Comparison of ENCODE assay signal across 12 cellular contexts in the genomic region with DNA sequence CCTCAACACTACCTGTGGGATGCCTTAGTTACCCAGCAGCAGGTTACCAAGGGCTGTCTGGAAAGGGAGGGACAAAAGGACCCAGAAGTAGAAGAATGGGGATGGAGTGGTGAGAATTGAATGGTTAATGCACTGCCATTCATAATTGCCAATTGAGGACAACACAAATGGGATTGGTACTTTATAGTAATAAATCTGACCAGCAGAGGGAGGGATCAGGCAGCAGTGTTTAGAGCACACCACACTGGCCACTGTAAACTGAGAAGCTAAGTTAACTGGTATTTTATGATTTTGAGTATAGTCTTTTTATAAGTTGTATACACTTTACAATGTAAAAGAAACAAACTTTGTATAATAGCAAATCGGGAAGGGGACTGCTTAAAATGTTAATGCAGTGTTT. TPM values are rescaled to one million over a fixed set of nuclear protein-coding genes. Genes with fewer than 3 reads are reported as not detected.
A peak's percentile ranks its signal among the peaks of the same experiment; 100 is the strongest.
DNase-seq lines count a peak whose midpoint lies in the region; TF ChIP-seq lines count a peak whose summit lies in the region.
"Had no signal": no experiment of that assay in that cellular context is flagged by ENCODE, and none has a peak within 500 bp of the region (broad histone marks: within the 10 kb centered on the region; RNA-seq: fewer than 3 reads in every experiment).

No MANE protein-coding gene starts in this region.

- H3K9ac ChIP-seq in neural progenitor cell, result no peak overlapping the region

- H3K9me3 Mint-ChIP-seq in neural progenitor cell, result no peaks in the 10 kb centered on the region
- H3K9me3 Mint-ChIP-seq: immature natural killer cell, WTC11 had no signal

- no peak overlapping the region for H2AFZ ChIP-seq in neural progenitor cell (replicated peaks)

- no peak overlapping the region for H3K27ac ChIP-seq in neural progenitor cell
- H3K27ac ChIP-seq: body of pancreas, sigmoid colon had no signal

- H3K36me3 ChIP-seq in neural progenitor cell, result peaks cover 6% of the 10 kb centered on the region

- no peaks in the 10 kb centered on the region for H4K20me1 ChIP-seq in neural progenitor cell (ENCODE audit: low read depth)

- no peaks in the 10 kb centered on the region for H3K27me3 Mint-ChIP-seq in neural progenitor cell (ENCODE audit: insufficient read depth, low read depth)

- peak; percentile 50 for TF ChIP-seq CTCF in astrocyte of the cerebellum (IDR thresholded peaks at IDR 0.05; ENCODE audit: low read depth, low read length, missing control alignments)
- TF ChIP-seq CTCF in neural progenitor cell (IDR thresholded peaks at IDR 0.05), result peak; percentile 18

- no peaks in the 10 kb centered on the region for H3K4me1 Mint-ChIP-seq in neural progenitor cell

- H3K4me2 ChIP-seq in neural progenitor cell, result no peak overlapping the region

- DNase-seq in DMS 273 (lab: John Stamatoyannopoulos, UW; ENCODE audit: unreplicated experiment) (peak; percentile 7), DMS 273 treated with DMSO at 0.1 percent for 48 hours (lab: John Stamatoyannopoulos, UW) (no peak), astrocyte of the cerebellum (ENCODE audit: low read depth) (no peak), neural progenitor cell (ENCODE audit: low spot score) (no peak)
- no peak for DNase-seq in activated CD8-positive, alpha-beta memory T cell treated with anti-CD3 and anti-CD28 coated beads, Interleukin-2, amount 50 U/mL, for 4 hours
- DNase-seq in activated CD4-positive, alpha-beta T cell treated with anti-CD3 and anti-CD28 coated beads, Interleukin-2, amount 50 U/mL, for 48 hours, result no peak
- DNase-seq: body of pancreas, immature natural killer cell, NCI-H2081 treated with DMSO at 0.1 percent for 48 hours, sigmoid colon had no signal

- H3K36me3 Mint-ChIP-seq in neural progenitor cell, result peaks cover 19% of the 10 kb centered on the region

- H3K4me3 Mint-ChIP-seq in neural progenitor cell, result no peak overlapping the region
- H3K4me3 Mint-ChIP-seq: immature natural killer cell, WTC11 had no signal

- no peak overlapping the region for H3K27ac Mint-ChIP-seq in neural progenitor cell
- H3K27ac Mint-ChIP-seq: WTC11 had no signal

- in situ Hi-C loops in astrocyte of the cerebellum (cut with HindIII; ENCODE audit: low sequenced_read_pairs), result no loop called here

- no peaks in the 10 kb centered on the region for H3K27me3 ChIP-seq in neural progenitor cell
- H3K27me3 ChIP-seq: body of pancreas, sigmoid colon had no signal

- no peaks in the 10 kb centered on the region for H3K9me3 ChIP-seq in neural progenitor cell (ENCODE audit: low read depth)
- H3K9me3 ChIP-seq: body of pancreas, sigmoid colon had no signal

- H3K79me2 ChIP-seq in neural progenitor cell (ENCODE audit: low read depth), result no peaks in the 10 kb centered on the region

- no peaks in the 10 kb centered on the region for H3K4me1 ChIP-seq in neural progenitor cell
- H3K4me1 ChIP-seq: body of pancreas, sigmoid colon had no signal

- H3F3A ChIP-seq in neural progenitor cell (ENCODE audit: low read depth), result no peaks in the 10 kb centered on the region

- H3K4me3 ChIP-seq in astrocyte of the cerebellum (ENCODE audit: low read depth, low read length) (no peak overlapping the region), neural progenitor cell (no peak overlapping the region)
- H3K4me3 ChIP-seq: body of pancreas, sigmoid colon had no signal

RNA-seq across cellular contexts. Expression of a gene that starts 10.7 kb away (rescaled TPM):
- 18.9 and 20.7 TPM in 2 replicates for total RNA-seq in neural progenitor cell (ENCODE audit: low replicate concordance)

RNA-seq across cellular contexts. Expression of a gene that starts 22.1 kb away (rescaled TPM):
- total RNA-seq in neural progenitor cell (ENCODE audit: low replicate concordance), result not detected in 2 replicates
- total RNA-seq: A172, body of pancreas, sigmoid colon, WTC11 had no signal

RNA-seq across cellular contexts. Expression of a gene that starts 40.2 kb away (rescaled TPM):
- total RNA-seq in neural progenitor cell (ENCODE audit: low replicate concordance), result 3.6 and 4.9 TPM in 2 replicates

RNA-seq across cellular contexts. Expression of a gene that starts 40.3 kb away (rescaled TPM):
- total RNA-seq in neural progenitor cell (ENCODE audit: low replicate concordance), result 53.3 and 67.2 TPM in 2 replicates
